9 cellular contexts compared by ENCODE assay signal in genomic region chr2:230974096-230974913, GRCh38. TPM values are rescaled to one million over a fixed set of nuclear protein-coding genes. Genes with fewer than 3 reads are reported as not detected.
A peak's percentile ranks its signal among the peaks of the same experiment; 100 is the strongest.
DNase-seq lines count a peak whose midpoint lies in the region; ATAC-seq and TF ChIP-seq lines count a peak whose summit lies in the region.
"Had no signal": no experiment of that assay in that cellular context is flagged by ENCODE, and none has a peak within 500 bp of the region (broad histone marks: within the 10 kb centered on the region; RNA-seq: fewer than 3 reads in every experiment).

No MANE protein-coding gene starts in this region.

- peak overlapping the region in 1 of 2 donors; percentile 25 for H3K4me3 ChIP-seq in CD4-positive, alpha-beta memory T cell (ENCODE audit: low read length in 2 of 2)
- no peak overlapping the region for H3K4me3 ChIP-seq in tibial artery
- H3K4me3 ChIP-seq: lung had no signal

- POLR2A ChIA-PET in CD4-positive, alpha-beta memory T cell (lab: Charles Lee; ENCODE audit: partially characterized antibody) = interaction anchor here (0.6 to 1.6 kb wide), 6 partner anchors 8 to 490 kb away, joined by 4 to 7 read pairs (median 4); partner anchors contain the start of genes GPR55, ITM2C and NCL

- no peak for TF ChIP-seq CTCF in tibial artery (IDR thresholded peaks at IDR 0.05)

- peak overlapping the region; percentile 40 to 75 (median 64) for H3K4me3 Mint-ChIP-seq in CD4-positive, alpha-beta memory T cell
- H3K4me3 Mint-ChIP-seq in stimulated activated effector memory CD8-positive, alpha-beta T cell treated with anti-CD3 and anti-CD28 coated beads, Interleukin-12 subunit alpha, Interleukin-12 subunit beta, amount 100 ng/mL, for 72 hours = peak overlapping the region; percentile 48

- H3K9me3 ChIP-seq in CD4-positive, alpha-beta memory T cell (ENCODE audit: control insufficient read depth in 1 of 2, low read length in 2 of 2) = no peaks in the 10 kb centered on the region
- no peaks in the 10 kb centered on the region for H3K9me3 ChIP-seq in tibial artery

- peak; percentile 80 for ATAC-seq in GM21390 (IDR thresholded peaks at IDR 0.05; ENCODE audit: unreplicated experiment)
- ATAC-seq in stimulated activated effector memory CD8-positive, alpha-beta T cell treated with anti-CD3 and anti-CD28 coated beads, Interleukin-12 subunit alpha, Interleukin-12 subunit beta, amount 100 ng/mL, for 72 hours = peak; percentile 98

- no peaks in the 10 kb centered on the region for H3K27me3 ChIP-seq in CD4-positive, alpha-beta memory T cell (ENCODE audit: insufficient read depth, low read length)
- H3K27me3 ChIP-seq in tibial artery = peaks cover 0 to 16% of the 10 kb centered on the region in 2 donors

- H3K4me1 ChIP-seq in CD4-positive, alpha-beta memory T cell (ENCODE audit: insufficient read depth, low read length) = peaks cover 33% of the 10 kb centered on the region
- H3K4me1 ChIP-seq in tibial artery = no peaks in the 10 kb centered on the region

- CTCF ChIA-PET in CD4-positive, alpha-beta memory T cell (lab: Charles Lee; ENCODE audit: partially characterized antibody) = interaction anchor here (0.9 to 3.4 kb wide), 5 partner anchors 10 to 150 kb away, joined by 4 to 24 read pairs (median 6); partner anchors contain the start of gene GPR55

- H3K27ac Mint-ChIP-seq in CD4-positive, alpha-beta memory T cell = peak overlapping the region; percentile 78 to 99 (median 93)
- H3K27ac Mint-ChIP-seq in stimulated activated effector memory CD8-positive, alpha-beta T cell treated with anti-CD3 and anti-CD28 coated beads, Interleukin-12 subunit alpha, Interleukin-12 subunit beta, amount 100 ng/mL, for 72 hours = peak overlapping the region; percentile 83

- no peaks in the 10 kb centered on the region for H3K36me3 ChIP-seq in CD4-positive, alpha-beta memory T cell (ENCODE audit: insufficient read depth, low read length)
- no peaks in the 10 kb centered on the region for H3K36me3 ChIP-seq in tibial artery

- H3K27ac ChIP-seq in CD4-positive, alpha-beta memory T cell (ENCODE audit: low read depth, low read length) = peak overlapping the region; percentile 73
- H3K27ac ChIP-seq in tibial artery = no peak overlapping the region

- no peaks in the 10 kb centered on the region for H3K36me3 Mint-ChIP-seq in CD4-positive, alpha-beta memory T cell
- H3K36me3 Mint-ChIP-seq in stimulated activated effector memory CD8-positive, alpha-beta T cell treated with anti-CD3 and anti-CD28 coated beads, Interleukin-12 subunit alpha, Interleukin-12 subunit beta, amount 100 ng/mL, for 72 hours = peaks cover 20% of the 10 kb centered on the region

- intact Hi-C loops in CD4-positive, alpha-beta memory T cell (cut with micrococcal nuclease) = loop anchor here (10.0 kb wide), 1 partner anchor 110 kb away; the partner anchor contains the start of gene ITM2C
- intact Hi-C loops in tibial artery (cut with DNase I; ENCODE audit: low total_unique reads) = no loop called here

- H3K27me3 Mint-ChIP-seq in CD4-positive, alpha-beta memory T cell = no peaks in the 10 kb centered on the region

- H3K4me1 Mint-ChIP-seq in CD4-positive, alpha-beta memory T cell = peaks cover 35 to 65% (median 47%) of the 10 kb centered on the region in 4 donors
- peaks cover 51% of the 10 kb centered on the region for H3K4me1 Mint-ChIP-seq in stimulated activated effector memory CD8-positive, alpha-beta T cell treated with anti-CD3 and anti-CD28 coated beads, Interleukin-12 subunit alpha, Interleukin-12 subunit beta, amount 100 ng/mL, for 72 hours

- no peaks in the 10 kb centered on the region for H3K9me3 Mint-ChIP-seq in CD4-positive, alpha-beta memory T cell
- no peaks in the 10 kb centered on the region for H3K9me3 Mint-ChIP-seq in stimulated activated effector memory CD8-positive, alpha-beta T cell treated with anti-CD3 and anti-CD28 coated beads, Interleukin-12 subunit alpha, Interleukin-12 subunit beta, amount 100 ng/mL, for 72 hours

- DNase-seq in CD4-positive, alpha-beta memory T cell = peak; percentile 69 to 90 (median 72)
- DNase-seq in HS-27A (ENCODE audit: low read depth) (peak; percentile 50), glomerular visceral epithelial cell (ENCODE audit: extremely low spot score) (peak; percentile 96), tibial artery (no peak), NCI-H1436 treated with DMSO at 0.1 percent for 48 hours (lab: John Stamatoyannopoulos, UW) (no peak)
- peak in 2 of 3 experiments; percentile 62 to 83 for DNase-seq in activated CD8-positive, alpha-beta memory T cell treated with anti-CD3 and anti-CD28 coated beads for 48 hours (ENCODE audit: low read depth in 2 of 3, low spot score in 2 of 3)
- DNase-seq in stimulated activated effector memory CD8-positive, alpha-beta T cell treated with anti-CD3 and anti-CD28 coated beads, Interleukin-12 subunit alpha, Interleukin-12 subunit beta, amount 100 ng/mL, for 72 hours (ENCODE audit: low spot score in 2 of 2) = peak; percentile 57 to 87

RNA-seq across cellular contexts. Expression of gene SPATA3, which starts 21.6 kb away (rescaled TPM):
- total RNA-seq in CD4-positive, alpha-beta memory T cell = not detected
- polyA plus RNA-seq in CD4-positive, alpha-beta memory T cell = not detected
- total RNA-seq: lung had no signal
- polyA plus RNA-seq: lung had no signal

RNA-seq across cellular contexts. Expression of gene GPR55, which starts 49.3 kb away (rescaled TPM):
- 1 to 10 TPM; 8.1 to 8.3 TPM for total RNA-seq in CD4-positive, alpha-beta memory T cell
- 1 to 10 TPM in 1 of 2 donors, not detected in 1; 2.4 TPM for polyA plus RNA-seq in CD4-positive, alpha-beta memory T cell

Comparison
In these comparisons a context has a peak if more than half of its experiments do, and no peak if none do; other contexts are left out.
1. DNase-seq: peak in CD4-positive, alpha-beta memory T cell (5 of 5), HS-27A (single experiment), activated CD8-positive, alpha-beta memory T cell treated with anti-CD3 and anti-CD28 coated beads for 48 hours (2 of 3), glomerular visceral epithelial cell (single experiment) and stimulated activated effector memory CD8-positive, alpha-beta T cell treated with anti-CD3 and anti-CD28 coated beads, Interleukin-12 subunit alpha, Interleukin-12 subunit beta, amount 100 ng/mL, for 72 hours (2 of 2); none in tibial artery (0 of 2) and NCI-H1436 treated with DMSO at 0.1 percent for 48 hours (single experiment).